Comparison of ENCODE assay signal across 17 cellular contexts in the genomic region with DNA sequence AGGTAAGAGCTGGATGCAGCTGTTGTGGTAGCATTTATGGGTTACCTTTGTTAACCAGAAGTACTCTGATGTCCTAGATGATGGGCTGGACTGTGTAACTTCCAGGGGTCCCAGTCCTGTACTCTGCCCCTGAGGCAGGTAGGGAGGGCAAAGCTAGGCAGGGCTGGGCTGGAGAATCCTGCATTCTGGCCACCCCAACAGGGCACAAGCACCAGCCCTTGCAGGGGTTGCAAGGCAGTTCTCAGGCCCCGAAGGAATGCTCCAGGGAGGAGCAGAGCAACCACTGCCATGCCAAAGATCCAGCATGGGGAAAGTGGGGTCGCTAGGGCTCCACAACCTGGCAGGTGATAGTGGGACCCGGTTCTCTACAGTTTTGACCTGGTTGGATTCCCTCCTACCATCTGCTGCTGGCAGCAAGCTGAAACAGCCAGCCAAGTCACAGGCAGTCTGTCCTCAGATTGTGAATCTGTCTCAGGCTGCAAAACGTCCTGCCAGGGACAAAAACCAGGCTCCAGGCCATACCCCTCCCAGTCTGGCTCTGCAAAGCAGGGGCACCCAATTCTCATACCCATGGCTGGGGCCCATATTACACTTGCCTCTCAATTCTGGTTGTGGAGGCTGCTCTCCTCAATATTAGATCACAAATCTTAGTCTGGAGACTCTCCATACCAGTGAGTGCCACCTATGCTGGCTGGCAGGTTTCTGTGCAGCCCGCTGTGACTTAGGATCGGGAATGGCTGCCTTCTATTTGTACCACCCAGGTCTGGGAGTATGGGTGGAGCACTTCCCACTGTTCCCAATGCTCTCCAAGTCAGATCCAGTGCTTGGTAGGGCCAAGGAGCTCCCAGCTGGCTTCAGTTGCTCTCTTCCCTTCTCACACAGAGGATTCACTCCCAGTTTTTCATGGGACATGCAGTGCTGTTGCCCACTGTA.
DNase-seq lines count a peak whose midpoint lies in the region; ATAC-seq and TF ChIP-seq lines count a peak whose summit lies in the region.
"Had no signal": no experiment of that assay in that cellular context is flagged by ENCODE, and none has a peak within 500 bp of the region (broad histone marks: within the 10 kb centered on the region; RNA-seq: fewer than 3 reads in every experiment).

No MANE protein-coding gene starts in this region.

- in situ Hi-C loops in transverse colon (cut with MboI; ENCODE audit: low pct_ligation_motif_present in 1 of 4, low pct_unique_long_range_greater_than_20kb in 1 of 4, low sequenced_read_pairs in 3 of 4): no loop called here

- H4K91ac ChIP-seq in neuronal stem cell (ENCODE audit: low read depth, low read length, poor library complexity): no peak overlapping the region

- POLR2A ChIA-PET in CD4-positive, alpha-beta memory T cell (lab: Charles Lee; ENCODE audit: partially characterized antibody): interaction anchor here (1.0 to 1.6 kb wide), 2 partner anchors 13 to 43 kb away, joined by 3 read pairs; no protein-coding TSS in a partner anchor
- POLR2A ChIA-PET in activated CD4-positive, alpha-beta memory T cell treated with anti-CD3 and anti-CD28 coated beads for 36 hours (lab: Charles Lee): interaction anchor here (0.6 kb wide), 1 partner anchor 13 kb away, joined by 8 read pairs; no protein-coding TSS in a partner anchor

- H3K79me1 ChIP-seq in neuronal stem cell (ENCODE audit: low read depth, low read length): peaks cover 8% of the 10 kb centered on the region

- peak in 1 of 5 donors; percentile 29 for DNase-seq in CD4-positive, alpha-beta memory T cell
- no peak for DNase-seq in activated CD4-positive, alpha-beta memory T cell treated with anti-CD3 and anti-CD28 coated beads for 36 hours
- DNase-seq in glutamatergic neuron (no peak), neuronal stem cell (ENCODE audit: low spot score) (no peak), SIG-M5 (lab: John Stamatoyannopoulos, UW) (no peak), SW480 (ENCODE audit: low spot score) (no peak), transverse colon (no peak)
- DNase-seq: activated CD4-positive, alpha-beta T cell treated with anti-CD3 and anti-CD28 coated beads for 48 hours; GDM1; NCI-H1092 treated with DMSO at 0.1 percent for 48 hours; NCI-H446; PC-3; stimulated activated CD4-positive, alpha-beta T cell treated with anti-CD3 and anti-CD28 coated beads, Interleukin-4, amount 100 ng/mL, for 4 hours had no signal

- no peak overlapping the region for H2AFZ ChIP-seq in neuronal stem cell (ENCODE audit: low read length)

- no peak overlapping the region for H3K4me2 ChIP-seq in neuronal stem cell (ENCODE audit: insufficient read depth, low read length, poor library complexity, severe bottlenecking)
- H3K4me2 ChIP-seq: BLaER1 treated with 17β-estradiol and CSF1 and Interleukin-3, amounts not matched to agents 10 nM and 100 nM had no signal

- H3K27ac ChIP-seq in CD4-positive, alpha-beta memory T cell (ENCODE audit: low read depth, low read length): no peak overlapping the region
- H3K27ac ChIP-seq in neuronal stem cell (replicated peaks; ENCODE audit: low read length) (no peak overlapping the region), transverse colon (no peak overlapping the region)
- H3K27ac ChIP-seq: BLaER1 treated with 17β-estradiol and CSF1 and Interleukin-3, amounts not matched to agents 10 nM and 100 nM had no signal

- H3K27ac Mint-ChIP-seq in CD4-positive, alpha-beta memory T cell: peak overlapping the region in 4 of 7 donors; percentile 19 to 81 (median 60)
- H3K27ac Mint-ChIP-seq in activated CD4-positive, alpha-beta memory T cell treated with anti-CD3 and anti-CD28 coated beads for 36 hours: peak overlapping the region; percentile 23
- peak overlapping the region; percentile 5 for H3K27ac Mint-ChIP-seq in glutamatergic neuron (ENCODE audit: unreplicated experiment)
- H3K27ac Mint-ChIP-seq: dendritic cell treated with granulocyte-macrophage colony-stimulating factor and Interleukin-4, amounts not matched to agents 40 ng/mL and 50 ng/mL, for 4 days had no signal

- TF ChIP-seq CTCF in glutamatergic neuron (IDR thresholded peaks at IDR 0.05; ENCODE audit: partially characterized antibody, unreplicated experiment) (no peak), transverse colon (IDR thresholded peaks at IDR 0.05) (no peak)

- peaks cover 79 to 87% of the 10 kb centered on the region in 2 donors for H3K36me3 Mint-ChIP-seq in CD4-positive, alpha-beta memory T cell
- H3K36me3 Mint-ChIP-seq in activated CD4-positive, alpha-beta memory T cell treated with anti-CD3 and anti-CD28 coated beads for 36 hours: peaks cover 67% of the 10 kb centered on the region
- H3K36me3 Mint-ChIP-seq in glutamatergic neuron (ENCODE audit: unreplicated experiment): peaks cover 10% of the 10 kb centered on the region

- no peak for TF ChIP-seq EP300 in transverse colon (IDR thresholded peaks at IDR 0.05; ENCODE audit: low read depth)

- H3K4ac ChIP-seq in neuronal stem cell (ENCODE audit: low read length): no peak overlapping the region

- WGBS in neuronal stem cell (ENCODE audit: extremely low coverage in 2 of 2, insufficient read length in 2 of 2, insufficient replicate concordance in 1 of 2), 2 donors: no CpG with 5 or more reads among the region's 6 CpGs
- 87% methylated on average over 6 of the region's 6 CpGs; no CpG with 5 or more reads in 1 of the 2 donors for WGBS in transverse colon (ENCODE audit: low coverage in 1 of 2), 2 donors

- H3K27me3 Mint-ChIP-seq in CD4-positive, alpha-beta memory T cell: no peaks in the 10 kb centered on the region
- no peaks in the 10 kb centered on the region for H3K27me3 Mint-ChIP-seq in activated CD4-positive, alpha-beta memory T cell treated with anti-CD3 and anti-CD28 coated beads for 36 hours
- no peaks in the 10 kb centered on the region for H3K27me3 Mint-ChIP-seq in glutamatergic neuron (ENCODE audit: unreplicated experiment)
- H3K27me3 Mint-ChIP-seq: dendritic cell treated with granulocyte-macrophage colony-stimulating factor and Interleukin-4, amounts not matched to agents 40 ng/mL and 50 ng/mL, for 4 days; stimulated activated naive CD8-positive, alpha-beta T cell treated with anti-CD3 and anti-CD28 coated beads, Interleukin-15, Interleukin-2, amounts not matched to agents 100 ng/mL and 50 ng/mL, for 24 hours had no signal

- H3K9me3 ChIP-seq in CD4-positive, alpha-beta memory T cell (ENCODE audit: control insufficient read depth in 1 of 2, low read length in 2 of 2): no peaks in the 10 kb centered on the region
- H3K9me3 ChIP-seq in neuronal stem cell (replicated peaks in 1 of 2; ENCODE audit: control insufficient read depth in 2 of 2, insufficient read depth in 1 of 2, low read depth in 1 of 2, low read length in 2 of 2): peaks cover 0 to 9% of the 10 kb centered on the region in 2 donors
- no peaks in the 10 kb centered on the region for H3K9me3 ChIP-seq in transverse colon
- H3K9me3 ChIP-seq: BLaER1 treated with 17β-estradiol and CSF1 and Interleukin-3, amounts not matched to agents 10 nM and 100 nM had no signal

- no peak overlapping the region for H2BK5ac ChIP-seq in neuronal stem cell (ENCODE audit: low read length)

- H4K8ac ChIP-seq in neuronal stem cell (ENCODE audit: low read depth, low read length): no peak overlapping the region

- H3K18ac ChIP-seq in neuronal stem cell (ENCODE audit: low read length): peak overlapping the region; percentile 52

- H3K27me3 ChIP-seq in CD4-positive, alpha-beta memory T cell (ENCODE audit: insufficient read depth, low read length): no peaks in the 10 kb centered on the region
- H3K27me3 ChIP-seq in neuronal stem cell (ENCODE audit: control insufficient read depth in 3 of 3, insufficient read depth in 3 of 3, low read depth in 1 of 3, low read length in 3 of 3): no peaks in the 10 kb centered on the region
- no peaks in the 10 kb centered on the region for H3K27me3 ChIP-seq in transverse colon
- H3K27me3 ChIP-seq: BLaER1 treated with 17β-estradiol and CSF1 and Interleukin-3, amounts not matched to agents 10 nM and 100 nM had no signal

- H3K23ac ChIP-seq in neuronal stem cell (ENCODE audit: low read depth, low read length, poor library complexity): peak overlapping the region; percentile 93

- H3K36me3 ChIP-seq in CD4-positive, alpha-beta memory T cell (ENCODE audit: insufficient read depth, low read length): peaks cover 64% of the 10 kb centered on the region
- H3K36me3 ChIP-seq in neuronal stem cell (replicated peaks in 1 of 2; ENCODE audit: control insufficient read depth in 2 of 2, insufficient read depth in 2 of 2, low read length in 2 of 2) (peaks cover 18 to 100% of the 10 kb centered on the region in 2 donors), transverse colon (peaks cover 0 to 68% (median 15%) of the 10 kb centered on the region in 4 donors)

- H2BK12ac ChIP-seq in neuronal stem cell (ENCODE audit: low read length): no peak overlapping the region

- peaks cover 52% of the 10 kb centered on the region for H3K4me1 ChIP-seq in CD4-positive, alpha-beta memory T cell (ENCODE audit: insufficient read depth, low read length)
- no peaks in the 10 kb centered on the region for H3K4me1 ChIP-seq in neuronal stem cell (ENCODE audit: control insufficient read depth in 2 of 2, insufficient read depth in 1 of 2, low read depth in 1 of 2, low read length in 2 of 2)
- H3K4me1 ChIP-seq in transverse colon: peaks cover 2 to 18% (median 11%) of the 10 kb centered on the region in 4 donors
- H3K4me1 ChIP-seq: BLaER1 treated with 17β-estradiol and CSF1 and Interleukin-3, amounts not matched to agents 10 nM and 100 nM had no signal

- no peaks in the 10 kb centered on the region for H3K9me3 Mint-ChIP-seq in CD4-positive, alpha-beta memory T cell
- no peaks in the 10 kb centered on the region for H3K9me3 Mint-ChIP-seq in activated CD4-positive, alpha-beta memory T cell treated with anti-CD3 and anti-CD28 coated beads for 36 hours
- no peaks in the 10 kb centered on the region for H3K9me3 Mint-ChIP-seq in glutamatergic neuron (ENCODE audit: unreplicated experiment)
- H3K9me3 Mint-ChIP-seq: dendritic cell treated with granulocyte-macrophage colony-stimulating factor and Interleukin-4, amounts not matched to agents 40 ng/mL and 50 ng/mL, for 4 days; stimulated activated naive CD8-positive, alpha-beta T cell treated with anti-CD3 and anti-CD28 coated beads, Interleukin-15, Interleukin-2, amounts not matched to agents 100 ng/mL and 50 ng/mL, for 24 hours had no signal

- CTCF ChIA-PET in CD4-positive, alpha-beta memory T cell (lab: Charles Lee; ENCODE audit: partially characterized antibody): no interaction called here
- CTCF ChIA-PET in activated CD4-positive, alpha-beta memory T cell treated with anti-CD3 and anti-CD28 coated beads for 36 hours (lab: Charles Lee): no interaction called here

- no peak overlapping the region for H3K9ac ChIP-seq in neuronal stem cell (ENCODE audit: low read depth, low read length, poor library complexity)
- H3K9ac ChIP-seq: BLaER1 treated with 17β-estradiol and CSF1 and Interleukin-3, amounts not matched to agents 10 nM and 100 nM had no signal

- H3K14ac ChIP-seq in neuronal stem cell (ENCODE audit: low read length): no peak overlapping the region

- H3K4me3 Mint-ChIP-seq in CD4-positive, alpha-beta memory T cell: no peak overlapping the region
- H3K4me3 Mint-ChIP-seq in activated CD4-positive, alpha-beta memory T cell treated with anti-CD3 and anti-CD28 coated beads for 36 hours: no peak overlapping the region
- no peak overlapping the region for H3K4me3 Mint-ChIP-seq in glutamatergic neuron (ENCODE audit: unreplicated experiment)
- H3K4me3 Mint-ChIP-seq: dendritic cell treated with granulocyte-macrophage colony-stimulating factor and Interleukin-4, amounts not matched to agents 40 ng/mL and 50 ng/mL, for 4 days; stimulated activated naive CD8-positive, alpha-beta T cell treated with anti-CD3 and anti-CD28 coated beads, Interleukin-15, Interleukin-2, amounts not matched to agents 100 ng/mL and 50 ng/mL, for 24 hours had no signal

- intact Hi-C loops in CD4-positive, alpha-beta memory T cell (cut with micrococcal nuclease): no loop called here
- intact Hi-C loops in activated CD4-positive, alpha-beta memory T cell treated with anti-CD3 and anti-CD28 coated beads for 36 hours (cut with micrococcal nuclease): no loop called here
- intact Hi-C loops in transverse colon (cut with DNase I; ENCODE audit: low total_unique reads): no loop called here

- no peak overlapping the region for H2AK5ac ChIP-seq in neuronal stem cell (ENCODE audit: low read depth, low read length)

- H3K4me3 ChIP-seq in CD4-positive, alpha-beta memory T cell (ENCODE audit: low read length in 2 of 2): no peak overlapping the region
- no peak overlapping the region for H3K4me3 ChIP-seq in neuronal stem cell (ENCODE audit: low read length in 2 of 2)
- no peak overlapping the region for H3K4me3 ChIP-seq in transverse colon
- H3K4me3 ChIP-seq: BLaER1 treated with 17β-estradiol and CSF1 and Interleukin-3, amounts not matched to agents 10 nM and 100 nM had no signal

- H2BK120ac ChIP-seq in neuronal stem cell (ENCODE audit: low read depth, low read length): no peak overlapping the region

- no peak overlapping the region for H2BK15ac ChIP-seq in neuronal stem cell (ENCODE audit: low read length)

- H3K4me1 Mint-ChIP-seq in CD4-positive, alpha-beta memory T cell: peaks cover 39 to 68% (median 53%) of the 10 kb centered on the region in 4 donors
- H3K4me1 Mint-ChIP-seq in activated CD4-positive, alpha-beta memory T cell treated with anti-CD3 and anti-CD28 coated beads for 36 hours (ENCODE audit: low read depth): peaks cover 44% of the 10 kb centered on the region
- no peaks in the 10 kb centered on the region for H3K4me1 Mint-ChIP-seq in glutamatergic neuron (ENCODE audit: low read depth, unreplicated experiment)

- ATAC-seq in HG03521 (IDR thresholded peaks at IDR 0.05; ENCODE audit: unreplicated experiment): no peak

- TF ChIP-seq POLR2A in transverse colon (IDR thresholded peaks at IDR 0.05): no peak

Comparison
In these comparisons a context has a peak if more than half of its experiments do, and no peak if none do; other contexts are left out.
1. H3K27ac Mint-ChIP-seq: peak in every context shown above with its lines; median percentile 60 in CD4-positive, alpha-beta memory T cell; 23 in activated CD4-positive, alpha-beta memory T cell treated with anti-CD3 and anti-CD28 coated beads for 36 hours; 5 in glutamatergic neuron.